Comparison of ENCODE assay signal across 18 cellular contexts in the genomic region with DNA sequence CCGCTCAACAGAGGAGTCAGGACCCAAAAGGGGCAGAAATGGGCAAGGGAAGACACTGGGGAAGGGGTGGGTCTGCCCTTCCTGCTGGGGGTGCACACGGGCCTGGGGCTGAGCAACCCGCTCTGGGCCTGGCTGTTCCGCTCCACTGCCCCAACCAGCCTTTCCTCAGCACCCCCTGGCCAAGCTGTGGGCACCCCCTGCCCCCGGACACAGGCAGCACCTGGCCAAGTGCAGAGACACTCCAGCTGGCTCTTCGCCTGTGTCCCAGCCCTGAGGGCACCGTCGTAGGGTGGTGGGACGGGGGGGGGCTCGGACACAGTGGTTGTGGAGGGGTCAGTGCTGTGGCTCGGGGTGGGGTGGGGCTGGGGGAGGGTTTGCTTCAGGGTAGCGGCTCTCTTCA. TPM values are rescaled to one million over a fixed set of nuclear protein-coding genes. Genes with fewer than 3 reads are reported as not detected.
DNase-seq lines count a peak whose midpoint lies in the region; ATAC-seq and TF ChIP-seq lines count a peak whose summit lies in the region.
"Had no signal": no experiment of that assay in that cellular context is flagged by ENCODE, and none has a peak within 500 bp of the region (broad histone marks: within the 10 kb centered on the region; RNA-seq: fewer than 3 reads in every experiment).

No MANE protein-coding gene starts in this region.

- ATAC-seq in left cardiac atrium = no peak
- no peak for ATAC-seq in HG02623 (IDR thresholded peaks at IDR 0.05; ENCODE audit: unreplicated experiment)
- ATAC-seq: A549; CD8-positive, alpha-beta T cell; K562 had no signal

- H3K36me3 ChIP-seq in left ventricle myocardium inferior = no peaks in the 10 kb centered on the region
- peaks cover 0 to 2% of the 10 kb centered on the region in 2 donors for H3K36me3 ChIP-seq in stomach smooth muscle (ENCODE audit: control insufficient read depth in 2 of 2, insufficient read depth in 2 of 2, low read length in 2 of 2)
- no peaks in the 10 kb centered on the region for H3K36me3 ChIP-seq in prostate gland
- H3K36me3 ChIP-seq: SJSA1 had no signal

- no peak for TF ChIP-seq POLR2A in prostate gland (IDR thresholded peaks at IDR 0.05)

- H3K4me1 ChIP-seq in left ventricle myocardium inferior (peaks cover 74% of the 10 kb centered on the region), stomach smooth muscle (ENCODE audit: control insufficient read depth, insufficient read depth, low read length) (peaks cover 32% of the 10 kb centered on the region), prostate gland (replicated peaks) (no peaks in the 10 kb centered on the region)
- H3K4me1 ChIP-seq: A549 had no signal

- H3K27me3 ChIP-seq in left ventricle myocardium inferior (ENCODE audit: low read depth) (no peaks in the 10 kb centered on the region), layer of hippocampus (ENCODE audit: control insufficient read depth, insufficient read depth, low read length) (no peaks in the 10 kb centered on the region), stomach smooth muscle (ENCODE audit: control insufficient read depth in 1 of 2, insufficient read depth in 2 of 2, low read length in 2 of 2) (no peaks in the 10 kb centered on the region), prostate gland (replicated peaks; ENCODE audit: insufficient read depth) (no peaks in the 10 kb centered on the region)
- H3K27me3 ChIP-seq: SJSA1 had no signal

- DNase-seq in left ventricle myocardium inferior (no peak), left cardiac atrium (no peak), NCI-H446 treated with DMSO at 0.1 percent for 48 hours (lab: John Stamatoyannopoulos, UW) (no peak), prostate gland (ENCODE audit: low spot score) (no peak)
- DNase-seq: Calu3; CD8-positive, alpha-beta T cell; GF-D8; NCI-H187; NCI-H2107; NCI-H524; NCI-H82 had no signal

- H3K9ac ChIP-seq in stomach smooth muscle (ENCODE audit: low read length in 2 of 2) = peak overlapping the region; percentile 21 to 27

- H3K27ac ChIP-seq in left ventricle myocardium inferior (replicated peaks) (peak overlapping the region; percentile 87), layer of hippocampus (ENCODE audit: low read depth, low read length) (peak overlapping the region; percentile 42), stomach smooth muscle (ENCODE audit: low read length) (peak overlapping the region; percentile 53), prostate gland (no peak overlapping the region)
- H3K27ac ChIP-seq: A549, SJSA1 had no signal

- 68% methylated on average over 12 of the region's 12 CpGs for WGBS in prostate gland

- no peak overlapping the region for H3K4me3 Mint-ChIP-seq in dendritic cell treated with granulocyte-macrophage colony-stimulating factor and Interleukin-4, amounts not matched to agents 40 ng/mL and 50 ng/mL, for 4 days
- H3K4me3 Mint-ChIP-seq: CD8-positive, alpha-beta T cell had no signal

- H3K27me3 Mint-ChIP-seq in dendritic cell treated with granulocyte-macrophage colony-stimulating factor and Interleukin-4, amounts not matched to agents 40 ng/mL and 50 ng/mL, for 4 days = no peaks in the 10 kb centered on the region

- no peaks in the 10 kb centered on the region for H3K9me3 Mint-ChIP-seq in dendritic cell treated with granulocyte-macrophage colony-stimulating factor and Interleukin-4, amounts not matched to agents 40 ng/mL and 50 ng/mL, for 4 days
- H3K9me3 Mint-ChIP-seq: CD8-positive, alpha-beta T cell had no signal

- H3K4me3 ChIP-seq in left ventricle myocardium inferior (peak overlapping the region; percentile 46), stomach smooth muscle (ENCODE audit: low read length in 2 of 2) (peak overlapping the region; percentile 40 to 47), prostate gland (no peak overlapping the region)
- H3K4me3 ChIP-seq: A549, K562, SJSA1 had no signal

- H3K9me3 ChIP-seq in left ventricle myocardium inferior (replicated peaks) = no peaks in the 10 kb centered on the region
- no peaks in the 10 kb centered on the region for H3K9me3 ChIP-seq in stomach smooth muscle (ENCODE audit: control insufficient read depth in 2 of 2, low read length in 2 of 2)
- no peaks in the 10 kb centered on the region for H3K9me3 ChIP-seq in prostate gland
- H3K9me3 ChIP-seq: A549, SJSA1 had no signal

- peak overlapping the region; percentile 50 for H3K27ac Mint-ChIP-seq in dendritic cell treated with granulocyte-macrophage colony-stimulating factor and Interleukin-4, amounts not matched to agents 40 ng/mL and 50 ng/mL, for 4 days
- H3K27ac Mint-ChIP-seq: CD8-positive, alpha-beta T cell had no signal

- TF ChIP-seq CTCF in left ventricle myocardium inferior (IDR thresholded peaks at IDR 0.05; ENCODE audit: borderline replicate concordance) (no peak), prostate gland (IDR thresholded peaks at IDR 0.05) (no peak)

- intact Hi-C loops in left ventricle myocardium inferior (cut with micrococcal nuclease) (no loop called here), left cardiac atrium (cut with DNase I) (no loop called here), prostate gland (cut with DNase I) (no loop called here)
- intact Hi-C loops in dendritic cell treated with granulocyte-macrophage colony-stimulating factor and Interleukin-4, amounts not matched to agents 40 ng/mL and 50 ng/mL, for 4 days (cut with micrococcal nuclease) = no loop called here

- peaks cover 44% of the 10 kb centered on the region for H3K36me3 Mint-ChIP-seq in dendritic cell treated with granulocyte-macrophage colony-stimulating factor and Interleukin-4, amounts not matched to agents 40 ng/mL and 50 ng/mL, for 4 days (ENCODE audit: low read depth)

- H3K4me1 Mint-ChIP-seq in dendritic cell treated with granulocyte-macrophage colony-stimulating factor and Interleukin-4, amounts not matched to agents 40 ng/mL and 50 ng/mL, for 4 days (ENCODE audit: low read depth) = peaks cover 66% of the 10 kb centered on the region

RNA-seq across cellular contexts. Expression of gene PACS2, which starts 10.3 kb away (rescaled TPM):
- 64.0 TPM for total RNA-seq in left ventricle myocardium inferior
- total RNA-seq in left cardiac atrium = 10 to 100 TPM; 53.4 to 55.8 TPM
- 100 to 1,000 TPM in 1 of 2 donors, 10 to 100 TPM in 1; 48.5 to 124 TPM for total RNA-seq in prostate gland

RNA-seq across cellular contexts. Expression of gene BRF1, which starts 24.1 kb away (rescaled TPM):
- 19.8 TPM for total RNA-seq in left ventricle myocardium inferior
- 10 to 100 TPM; 18.8 to 20.0 TPM for total RNA-seq in left cardiac atrium
- 10 to 100 TPM; 64.9 to 88.9 TPM for total RNA-seq in prostate gland

Comparison
In these comparisons a context has a peak if more than half of its experiments do, and no peak if none do; other contexts are left out.
1. H3K27ac ChIP-seq: peak in left ventricle myocardium inferior (single experiment), layer of hippocampus (single experiment) and stomach smooth muscle (single experiment); none in prostate gland (0 of 2).
2. H3K4me3 ChIP-seq: peak in left ventricle myocardium inferior (single experiment) and stomach smooth muscle (2 of 2); none in prostate gland (0 of 2).